ENCODE assay signal across 8 cellular contexts in the genomic region with DNA sequence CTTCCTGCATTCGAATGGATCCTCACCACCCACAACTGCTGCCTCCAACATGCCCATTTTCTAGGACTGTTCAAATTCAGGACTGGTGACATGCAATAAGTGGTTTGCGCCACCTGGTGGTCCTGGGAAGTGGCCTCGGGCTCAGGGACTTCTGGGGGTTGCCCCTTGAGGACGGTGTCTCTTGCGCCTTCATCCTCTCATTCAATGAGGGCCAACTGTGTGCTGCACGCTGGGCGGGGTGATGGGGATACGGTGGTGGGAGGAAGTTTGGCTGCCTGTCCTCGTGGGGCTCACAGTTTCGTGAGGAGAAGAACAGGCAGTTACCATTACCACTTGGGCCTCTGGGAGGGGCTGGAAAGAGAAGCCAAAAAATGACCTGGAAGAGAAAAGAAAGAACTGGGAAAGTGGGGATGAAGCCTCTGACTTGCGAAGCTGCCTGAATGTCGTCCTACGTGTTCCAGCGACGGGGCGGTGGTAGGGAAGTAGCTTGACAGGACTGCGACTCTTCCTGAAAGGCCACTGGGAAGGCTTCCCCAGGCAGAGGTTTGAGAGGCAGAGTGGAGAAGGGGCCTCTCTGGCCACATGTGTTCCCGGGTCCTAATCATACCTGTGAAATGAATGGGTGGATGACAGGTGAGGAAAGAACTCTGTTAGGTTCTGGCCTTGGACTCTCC. TPM values are rescaled to one million over a fixed set of nuclear protein-coding genes. Genes with fewer than 3 reads are reported as not detected.
DNase-seq lines count a peak whose midpoint lies in the region; ATAC-seq, FAIRE-seq and TF ChIP-seq lines count a peak whose summit lies in the region.

No MANE protein-coding gene starts in this region.

- 59 to 65% methylated on average over 18 of the region's 18 CpGs for WGBS in lower leg skin, 2 donors

- ATAC-seq in GM21526 (IDR thresholded peaks at IDR 0.05; ENCODE audit: low FRiP score, unreplicated experiment), result no peak

- DNase-seq in CMK (ENCODE audit: low read depth), result peak; percentile 42
- DNase-seq in H54 (ENCODE audit: insufficient read length, low spot score), result peak; percentile 85
- DNase-seq in NCI-H2227 (lab: John Stamatoyannopoulos, UW; ENCODE audit: unreplicated experiment), result peak; percentile 75
- peak; percentile 85 for DNase-seq in activated CD4-positive, alpha-beta T cell treated with anti-CD3 and anti-CD28 coated beads for 48 hours
- peak; percentile 81 for DNase-seq in choroid plexus epithelial cell (ENCODE audit: low read depth)
- DNase-seq in lower leg skin (ENCODE audit: low spot score in 2 of 2), result peak; percentile 55 to 94
- DNase-seq in stimulated activated CD8-positive, alpha-beta memory T cell treated with anti-CD3 and anti-CD28 coated beads, Interleukin-12 subunit alpha, Interleukin-12 subunit beta, amount 100 ng/mL, for 1 hour (ENCODE audit: low read depth), result peak; percentile 57

- no peak overlapping the region for H3K4me3 ChIP-seq in choroid plexus epithelial cell (ENCODE audit: low read depth, low read length)
- no peak overlapping the region for H3K4me3 ChIP-seq in lower leg skin (ENCODE audit: low read depth, poor library complexity, severe bottlenecking)

- peak; percentile 45 for FAIRE-seq in H54 (lab: Jason Lieb, UNC)

- TF ChIP-seq POLR2A in H54 (IDR thresholded peaks at IDR 0.05; ENCODE audit: low read depth, low read length) (no peak), lower leg skin (IDR thresholded peaks at IDR 0.05) (no peak)

- peak; percentile 91 for TF ChIP-seq CTCF in choroid plexus epithelial cell (conservative IDR thresholded peaks at IDR 0.05; ENCODE audit: low read depth, low read length)
- no peak for TF ChIP-seq CTCF in lower leg skin (IDR thresholded peaks at IDR 0.05)

- intact Hi-C loops in lower leg skin (cut with DNase I; ENCODE audit: low total_unique reads), result no loop called here

RNA-seq across cellular contexts. Expression of a gene that starts 49.0 kb away (rescaled TPM):
- under 1 TPM; 0.15 to 0.30 (median 0.16) TPM for total RNA-seq in lower leg skin
